ENCODE assay signal across 8 cellular contexts in the genomic region with DNA sequence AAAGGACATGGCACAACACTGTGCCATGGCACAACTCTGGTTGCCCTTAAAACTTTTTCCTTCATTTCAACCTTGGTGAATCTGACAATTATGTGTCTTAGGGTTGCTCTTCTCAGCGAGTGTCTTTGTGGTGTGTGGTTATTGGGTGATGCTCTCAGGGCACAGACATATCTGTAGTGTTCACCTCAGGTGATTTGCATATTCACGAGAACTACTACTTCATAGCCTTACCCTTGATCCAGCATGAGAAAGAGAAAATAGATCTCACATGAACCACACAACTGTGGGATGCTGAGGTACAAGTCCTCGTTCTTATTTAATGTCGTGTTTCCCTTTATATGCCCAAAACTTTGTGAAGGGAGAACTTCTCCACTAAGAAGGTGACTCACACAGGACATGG.
DNase-seq lines count a peak whose midpoint lies in the region; ATAC-seq, FAIRE-seq and TF ChIP-seq lines count a peak whose summit lies in the region.
"Not testable (repeated sequence)": the region's sequence is repeated elsewhere in the genome, so short reads cannot be mapped to it uniquely, and the experiment has no call there.

No MANE protein-coding gene starts in this region.

- peak; percentile 98 for ATAC-seq in activated CD4-positive, CD25-positive, alpha-beta regulatory T cell treated with anti-CD3 and anti-CD28 coated beads, Interleukin-2, amount 50 U/mL, for 24 hours
- ATAC-seq in central memory CD8-positive, alpha-beta T cell (replicated peaks; ENCODE audit: extremely low read depth, poor library complexity, severe bottlenecking), result peak; percentile 87

- H3K4me3 Mint-ChIP-seq in activated naive CD4-positive, alpha-beta T cell treated with anti-CD3 and anti-CD28 coated beads for 36 hours; central memory CD8-positive, alpha-beta T cell: not testable (repeated sequence)
- peak overlapping the region; percentile 38 for H3K4me3 Mint-ChIP-seq in stimulated activated naive CD8-positive, alpha-beta T cell treated with anti-CD3 and anti-CD28 coated beads, Interleukin-15, Interleukin-2, amounts not matched to agents 100 ng/mL and 50 ng/mL, for 24 hours

- FAIRE-seq in small intestine (lab: Jason Lieb, UNC), result not testable (repeated sequence)

- not testable (repeated sequence) for H3K4me3 ChIP-seq in GM12865 (ENCODE audit: low read depth, low read length); small intestine (ENCODE audit: low read depth in 1 of 2, low read length in 2 of 2)

- 27 to 31% (median 29%) methylated on average over 4 of the region's 4 CpGs for WGBS in small intestine, 3 donors

- H3K36me3 Mint-ChIP-seq in activated naive CD4-positive, alpha-beta T cell treated with anti-CD3 and anti-CD28 coated beads for 36 hours (ENCODE audit: low read depth); central memory CD8-positive, alpha-beta T cell (ENCODE audit: insufficient read depth); stimulated activated naive CD8-positive, alpha-beta T cell treated with anti-CD3 and anti-CD28 coated beads, Interleukin-15, Interleukin-2, amounts not matched to agents 100 ng/mL and 50 ng/mL, for 24 hours (ENCODE audit: low read depth): not testable (repeated sequence)

- not testable (repeated sequence) for H3K36me3 ChIP-seq in KOPT-K1 (ENCODE audit: insufficient read depth, low read length); small intestine (ENCODE audit: control insufficient read depth in 2 of 2, insufficient read depth in 2 of 2, low read length in 2 of 2)

- H3K27ac Mint-ChIP-seq in activated naive CD4-positive, alpha-beta T cell treated with anti-CD3 and anti-CD28 coated beads for 36 hours, result peak overlapping the region; percentile 10
- not testable (repeated sequence) for H3K27ac Mint-ChIP-seq in central memory CD8-positive, alpha-beta T cell (ENCODE audit: low read depth)
- H3K27ac Mint-ChIP-seq in stimulated activated naive CD8-positive, alpha-beta T cell treated with anti-CD3 and anti-CD28 coated beads, Interleukin-15, Interleukin-2, amounts not matched to agents 100 ng/mL and 50 ng/mL, for 24 hours, result peak overlapping the region; percentile 66

- not testable (repeated sequence) for H3K27me3 ChIP-seq in small intestine (ENCODE audit: control insufficient read depth in 2 of 2, insufficient read depth in 2 of 2, low read length in 2 of 2)

- H3K27me3 Mint-ChIP-seq in activated naive CD4-positive, alpha-beta T cell treated with anti-CD3 and anti-CD28 coated beads for 36 hours (ENCODE audit: low read depth); central memory CD8-positive, alpha-beta T cell: not testable (repeated sequence)
- H3K27me3 Mint-ChIP-seq in stimulated activated naive CD8-positive, alpha-beta T cell treated with anti-CD3 and anti-CD28 coated beads, Interleukin-15, Interleukin-2, amounts not matched to agents 100 ng/mL and 50 ng/mL, for 24 hours, result peaks cover 27% of the 10 kb centered on the region

- H3K9me3 ChIP-seq in KOPT-K1 (ENCODE audit: insufficient read depth, low read length, poor library complexity, severe bottlenecking); small intestine (ENCODE audit: control insufficient read depth, low read depth): not testable (repeated sequence)

- intact Hi-C loops in activated naive CD4-positive, alpha-beta T cell treated with anti-CD3 and anti-CD28 coated beads for 36 hours (cut with micrococcal nuclease), result loop anchor here (1.0 to 10.0 kb wide), 3 partner anchors 9 to 238 kb away; no protein-coding TSS in a partner anchor

- peak overlapping the region; percentile 93 for H3K27ac ChIP-seq in KOPT-K1 (ENCODE audit: low read depth, low read length, poor library complexity, severe bottlenecking)
- peak overlapping the region in 1 of 2 donors; percentile 36 for H3K27ac ChIP-seq in small intestine (ENCODE audit: low read depth in 1 of 2, low read length in 1 of 2)

- not testable (repeated sequence) for H3K9me3 Mint-ChIP-seq in activated naive CD4-positive, alpha-beta T cell treated with anti-CD3 and anti-CD28 coated beads for 36 hours; central memory CD8-positive, alpha-beta T cell; stimulated activated naive CD8-positive, alpha-beta T cell treated with anti-CD3 and anti-CD28 coated beads, Interleukin-15, Interleukin-2, amounts not matched to agents 100 ng/mL and 50 ng/mL, for 24 hours

- DNase-seq in GM12865 (ENCODE audit: low read depth), result peak; percentile 28
- peak; percentile 39 for DNase-seq in activated T-cell treated with anti-CD3 and anti-CD28 coated beads for 24 hours (ENCODE audit: low read depth)
- peak; percentile 65 for DNase-seq in activated naive CD4-positive, alpha-beta T cell treated with anti-CD3 and anti-CD28 coated beads for 36 hours
- peak in 1 of 2 donors; percentile 18 for DNase-seq in central memory CD8-positive, alpha-beta T cell (ENCODE audit: low spot score in 2 of 2)
- DNase-seq in small intestine, result peak; percentile 58

- peaks cover 44% of the 10 kb centered on the region for H3K4me1 Mint-ChIP-seq in activated naive CD4-positive, alpha-beta T cell treated with anti-CD3 and anti-CD28 coated beads for 36 hours (ENCODE audit: low read depth)
- peaks cover 16% of the 10 kb centered on the region for H3K4me1 Mint-ChIP-seq in central memory CD8-positive, alpha-beta T cell
- peaks cover 44% of the 10 kb centered on the region for H3K4me1 Mint-ChIP-seq in stimulated activated naive CD8-positive, alpha-beta T cell treated with anti-CD3 and anti-CD28 coated beads, Interleukin-15, Interleukin-2, amounts not matched to agents 100 ng/mL and 50 ng/mL, for 24 hours (ENCODE audit: low read depth)

- not testable (repeated sequence) for TF ChIP-seq CTCF in GM12865 (IDR thresholded peaks at IDR 0.05; ENCODE audit: insufficient read depth, low read depth, low read length, missing control alignments)

- H3K4me1 ChIP-seq in small intestine (ENCODE audit: control insufficient read depth in 2 of 2, insufficient read depth in 1 of 2, low read depth in 1 of 2, low read length in 1 of 2), result not testable (repeated sequence)

- CTCF ChIA-PET in activated naive CD4-positive, alpha-beta T cell treated with anti-CD3 and anti-CD28 coated beads for 36 hours (lab: Charles Lee), result interaction anchor here (2.2 kb wide), 1 partner anchor 9 kb away, joined by 11 read pairs; no protein-coding TSS in a partner anchor
